Comparison of ENCODE assay signal across 36 cellular contexts in genomic region chr5:86664173-86664572, GRCh38.
"Had no signal": no experiment of that assay in that cellular context is flagged by ENCODE, and none has a peak within 500 bp of the region (broad histone marks: within the 10 kb centered on the region; RNA-seq: fewer than 3 reads in every experiment).

No MANE protein-coding gene starts in this region.

- ATAC-seq: activated CD8-positive, alpha-beta T cell treated with anti-CD3 and anti-CD28 coated beads for 36 hours; activated naive CD4-positive, alpha-beta T cell treated with anti-CD3 and anti-CD28 coated beads, Interleukin-2, amount 50 U/mL, for 72 hours; activated T-cell treated with anti-CD3 and anti-CD28 coated beads, Interleukin-2, amount 50 U/mL, for 4 hours; activated T-cell treated with anti-CD3 and anti-CD28 coated beads, Interleukin-2, amount 50 U/mL, for 72 hours; activated T-helper 17 cell treated with anti-CD3 and anti-CD28 coated beads, Interleukin-2, amount 50 U/mL, for 72 hours; body of pancreas had no signal

- H3K9me3 ChIP-seq: body of pancreas had no signal

- H3K27ac ChIP-seq: adrenal gland, body of pancreas, brain microvascular endothelial cell, breast epithelium, VCaP had no signal

- H3K4me3 Mint-ChIP-seq: activated B cell treated with CpG ODN at 0.5 μM for 24 hours; activated CD4-positive, alpha-beta memory T cell treated with anti-CD3 and anti-CD28 coated beads for 36 hours; activated CD4-positive, alpha-beta T cell treated with anti-CD3 and anti-CD28 coated beads, Interleukin-2, amount 10 ng/mL, durations not matched to agents 24 days and 14 days; activated CD8-positive, alpha-beta T cell treated with anti-CD3 and anti-CD28 coated beads for 36 hours; activated naive CD4-positive, alpha-beta T cell treated with anti-CD3 and anti-CD28 coated beads for 36 hours; activated naive CD8-positive, alpha-beta T cell treated with anti-CD3 and anti-CD28 coated beads for 36 hours; activated T-cell treated with anti-CD3 and anti-CD28 coated beads, Interleukin-2, amount 50 U/mL, for 4 hours; activated T-cell treated with anti-CD3 and anti-CD28 coated beads, Interleukin-2, amount 50 U/mL, for 72 hours; activated T-helper 1 cell treated with anti-CD3 and anti-CD28 coated beads, Interleukin-12 subunit alpha, Interleukin-12 subunit beta, Interleukin-2, Interleukin-4 antibody, amounts not matched to agents 30 ng/mL and 10 ng/mL and 1 ng/mL, durations not matched to agents 14 hours and 24 hours and 36 hours; activated T-helper 17 cell treated with anti-CD3 and anti-CD28 coated beads, Interleukin-2, amount 50 U/mL, for 72 hours; T-helper 2 cell treated with Interferon-gamma antibody and Interleukin-4, amounts not matched to agents 5 μg/mL and 100 μg/mL, for 36 hours had no signal

- H3K4me1 ChIP-seq: adrenal gland, body of pancreas, breast epithelium had no signal

- H3K36me3 ChIP-seq: adrenal gland, brain microvascular endothelial cell, breast epithelium had no signal

- H3K36me3 Mint-ChIP-seq: activated CD4-positive, alpha-beta memory T cell treated with anti-CD3 and anti-CD28 coated beads for 36 hours; activated naive CD4-positive, alpha-beta T cell treated with anti-CD3 and anti-CD28 coated beads, Interleukin-2, amount 50 U/mL, for 72 hours; activated naive CD8-positive, alpha-beta T cell treated with anti-CD3 and anti-CD28 coated beads for 36 hours had no signal

- H3K4me1 Mint-ChIP-seq: activated B cell treated with CpG ODN at 0.5 μM for 24 hours; activated CD4-positive, alpha-beta T cell treated with anti-CD3 and anti-CD28 coated beads, Interleukin-2, amount 10 ng/mL, durations not matched to agents 24 days and 14 days; activated T-helper 17 cell treated with anti-CD3 and anti-CD28 coated beads, Interleukin-2, amount 50 U/mL, for 72 hours had no signal

- H3K27ac Mint-ChIP-seq: activated B cell treated with CpG ODN at 0.5 μM for 24 hours; activated CD4-positive, alpha-beta memory T cell treated with anti-CD3 and anti-CD28 coated beads for 36 hours; activated CD4-positive, alpha-beta T cell treated with anti-CD3 and anti-CD28 coated beads, Interleukin-2, amount 10 ng/mL, durations not matched to agents 24 days and 14 days; activated CD8-positive, alpha-beta T cell treated with anti-CD3 and anti-CD28 coated beads for 36 hours; activated naive CD4-positive, alpha-beta T cell treated with anti-CD3 and anti-CD28 coated beads for 36 hours; activated naive CD4-positive, alpha-beta T cell treated with anti-CD3 and anti-CD28 coated beads, Interleukin-2, amount 50 U/mL, for 72 hours; activated naive CD8-positive, alpha-beta T cell treated with anti-CD3 and anti-CD28 coated beads for 36 hours; activated T-cell treated with anti-CD3 and anti-CD28 coated beads, Interleukin-2, amount 50 U/mL, for 72 hours; activated T-helper 1 cell treated with anti-CD3 and anti-CD28 coated beads, Interleukin-12 subunit alpha, Interleukin-12 subunit beta, Interleukin-2, Interleukin-4 antibody, amounts not matched to agents 30 ng/mL and 10 ng/mL and 1 ng/mL, durations not matched to agents 14 hours and 24 hours and 36 hours; activated T-helper 17 cell treated with anti-CD3 and anti-CD28 coated beads, Interleukin-2, amount 50 U/mL, for 72 hours; T-helper 2 cell treated with Interferon-gamma antibody and Interleukin-4, amounts not matched to agents 5 μg/mL and 100 μg/mL, for 36 hours had no signal

- DNase-seq: activated B cell treated with CpG ODN at 0.5 μM for 24 hours; activated CD4-positive, alpha-beta memory T cell treated with anti-CD3 and anti-CD28 coated beads for 36 hours; activated CD4-positive, alpha-beta T cell treated with anti-CD3 and anti-CD28 coated beads for 4 hours; activated CD4-positive, alpha-beta T cell treated with anti-CD3 and anti-CD28 coated beads, Interleukin-2, amount 10 ng/mL, durations not matched to agents 24 days and 14 days; activated CD4-positive, alpha-beta T cell treated with anti-CD3 and anti-CD28 coated beads, Interleukin-2, amount 50 U/mL, for 1 hour; activated CD4-positive, alpha-beta T cell treated with anti-CD3 and anti-CD28 coated beads, Interleukin-2, amount 50 U/mL, for 4 hours; activated CD4-positive, CD25-positive, alpha-beta regulatory T cell treated with anti-CD3 and anti-CD28 coated beads, Interleukin-2, amount 50 U/mL, for 72 hours; activated CD8-positive, alpha-beta memory T cell treated with anti-CD3 and anti-CD28 coated beads, Interleukin-2, amount 50 U/mL, for 4 hours; activated CD8-positive, alpha-beta T cell treated with anti-CD3 and anti-CD28 coated beads for 36 hours; activated effector memory CD4-positive, alpha-beta T cell treated with anti-CD3 and anti-CD28 coated beads, Interleukin-2, amount 50 U/mL, for 16 hours; activated gamma-delta T cell treated with Interleukin-2 at 50 U/mL for 16 hours; activated naive CD4-positive, alpha-beta T cell; activated naive CD4-positive, alpha-beta T cell treated with anti-CD3 and anti-CD28 coated beads for 36 hours; activated naive CD4-positive, alpha-beta T cell treated with anti-CD3 and anti-CD28 coated beads, Interleukin-2, amount 50 U/mL, for 16 hours; activated naive CD8-positive, alpha-beta T cell treated with anti-CD3 and anti-CD28 coated beads for 36 hours; activated T-cell treated with anti-CD3 and anti-CD28 coated beads for 4 hours; activated T-cell treated with anti-CD3 and anti-CD28 coated beads, Interleukin-2, amount 50 U/mL, for 1 hour; activated T-cell treated with anti-CD3 and anti-CD28 coated beads, Interleukin-2, amount 50 U/mL, for 4 hours; activated T-cell treated with anti-CD3 and anti-CD28 coated beads, Interleukin-2, amount 50 U/mL, for 72 hours; adrenal gland; amniotic stem cell; aorta; body of pancreas; brain microvascular endothelial cell; central memory CD4-positive, alpha-beta T cell; T-helper 2 cell; T-helper 9 cell had no signal

- H3K27me3 ChIP-seq: adrenal gland, body of pancreas, brain microvascular endothelial cell, breast epithelium had no signal

- H3K9me3 Mint-ChIP-seq: activated B cell treated with CpG ODN at 0.5 μM for 24 hours; activated CD4-positive, alpha-beta memory T cell treated with anti-CD3 and anti-CD28 coated beads for 36 hours; activated CD4-positive, alpha-beta T cell treated with anti-CD3 and anti-CD28 coated beads, Interleukin-2, amount 10 ng/mL, durations not matched to agents 24 days and 14 days; activated CD8-positive, alpha-beta T cell treated with anti-CD3 and anti-CD28 coated beads for 36 hours; activated T-helper 1 cell treated with anti-CD3 and anti-CD28 coated beads, Interleukin-12 subunit alpha, Interleukin-12 subunit beta, Interleukin-2, Interleukin-4 antibody, amounts not matched to agents 30 ng/mL and 10 ng/mL and 1 ng/mL, durations not matched to agents 14 hours and 24 hours and 36 hours; T-helper 2 cell treated with Interferon-gamma antibody and Interleukin-4, amounts not matched to agents 5 μg/mL and 100 μg/mL, for 36 hours had no signal

- H3K4me3 ChIP-seq: adrenal gland, body of pancreas, breast epithelium had no signal

- FAIRE-seq: astrocyte, colon, TTC549 had no signal
